In genomic region chr4:166498541-166498940, GRCh38 we compare ENCODE assay signal across 19 cellular contexts.
"Had no signal": no experiment of that assay in that cellular context is flagged by ENCODE, and none has a peak within 500 bp of the region (broad histone marks: within the 10 kb centered on the region; RNA-seq: fewer than 3 reads in every experiment).

No MANE protein-coding gene starts in this region.

- H3K27ac ChIP-seq: brain microvascular endothelial cell, left ventricle myocardium inferior, suprapubic skin, transverse colon, uterus, VCaP had no signal

- H3K36me3 ChIP-seq: brain microvascular endothelial cell, left ventricle myocardium inferior, suprapubic skin, transverse colon, uterus had no signal

- H3K4me3 ChIP-seq: left ventricle myocardium inferior, suprapubic skin, transverse colon, uterus had no signal

- H3K4me1 ChIP-seq: left ventricle myocardium inferior, suprapubic skin, uterus had no signal

- H3K27me3 ChIP-seq: brain microvascular endothelial cell, suprapubic skin, transverse colon had no signal

- DNase-seq: activated CD4-positive, alpha-beta T cell treated with anti-CD3 and anti-CD28 coated beads for 1 hour; activated gamma-delta T cell; amniotic stem cell; brain microvascular endothelial cell; cortex of kidney; effector CD8-positive, alpha-beta T cell; head of caudate nucleus; kidney glomerular epithelial cell; left ventricle myocardium inferior; mammary epithelial cell; stimulated activated CD4-positive, alpha-beta T cell treated with anti-CD3 and anti-CD28 coated beads, Interleukin-2, amount 100 ng/mL, for 24 hours; stimulated activated naive CD4-positive, alpha-beta T cell treated with Interleukin-2 at 50 U/mL for 16 hours; T-helper 17 cell; transverse colon; uterus had no signal

- ATAC-seq: activated naive CD4-positive, alpha-beta T cell treated with anti-CD3 and anti-CD28 coated beads, Interleukin-2, amount 50 U/mL, for 72 hours; esophagus mucosa; T-helper 17 cell had no signal

- H3K9me3 ChIP-seq: suprapubic skin, transverse colon, uterus had no signal
